1 cellular context compared by ENCODE assay signal in genomic region chr17:42180411-42180921, GRCh38.
TF ChIP-seq lines count a peak whose summit lies in the region.

No MANE protein-coding gene starts in this region.

TF ChIP-seq in HepG2, 621 proteins besides CTCF, POLR2A, EP300 and RAD21 (continued from another document):
- TF ChIP-seq ZBTB39 (CRISPR knock-in tag; IDR thresholded peaks at IDR 0.05) = 0 out of 2 replicates have a peak, but pooled peaks have one; percentile 10
- TF ChIP-seq MAF1 (CRISPR knock-in tag; IDR thresholded peaks at IDR 0.05; ENCODE audit: borderline replicate concordance) = peak; percentile 13; the same call in 1 of the 2 replicates
- TF ChIP-seq ZNF160 (CRISPR knock-in tag; IDR thresholded peaks at IDR 0.05) = 0 out of 2 replicates have a peak, but pooled peaks have one; percentile 12
- 0 out of 2 replicates have a peak, but pooled peaks have one; percentile 1 for TF ChIP-seq ZSCAN25 (CRISPR knock-in tag; IDR thresholded peaks at IDR 0.05)
- TF ChIP-seq NFAT5 (CRISPR knock-in tag; IDR thresholded peaks at IDR 0.05) = 0 out of 2 replicates have a peak, but pooled peaks have one; percentile 1
- no peak for TF ChIP-seq ZNF749 (CRISPR knock-in tag; IDR thresholded peaks at IDR 0.05; ENCODE audit: borderline replicate concordance)
- TF ChIP-seq EHMT2 (IDR thresholded peaks at IDR 0.05; ENCODE audit: borderline replicate concordance, low read depth, low read length) = peak; percentile 59
- peak; percentile 7; the same call in 1 of the 2 replicates for TF ChIP-seq MYPOP (CRISPR knock-in tag; IDR thresholded peaks at IDR 0.05)
- TF ChIP-seq KLF12 (CRISPR knock-in tag; IDR thresholded peaks at IDR 0.05; ENCODE audit: borderline replicate concordance) = 0 out of 2 replicates have a peak, but pooled peaks have one; percentile 15
- TF ChIP-seq MEIS1 (CRISPR knock-in tag; IDR thresholded peaks at IDR 0.05; ENCODE audit: borderline replicate concordance) = 0 out of 2 replicates have a peak, but pooled peaks have one; percentile 6
- TF ChIP-seq LCORL (IDR thresholded peaks at IDR 0.05) = no peak
- 0 out of 2 replicates have a peak, but pooled peaks have one; percentile 9 for TF ChIP-seq LCORL (CRISPR knock-in tag; IDR thresholded peaks at IDR 0.05)
- TF ChIP-seq BRCA1 (CRISPR knock-in tag; IDR thresholded peaks at IDR 0.05) = peak; percentile 14; the same call in 1 of the 2 replicates
- peak; percentile 6; the same call in 1 of the 2 replicates for TF ChIP-seq ZNF687 (CRISPR knock-in tag; IDR thresholded peaks at IDR 0.05)
- TF ChIP-seq ZNF275 (CRISPR knock-in tag; IDR thresholded peaks at IDR 0.05; ENCODE audit: borderline replicate concordance) = 0 out of 2 replicates have a peak, but pooled peaks have one; percentile 34
- TF ChIP-seq ZNF235 (CRISPR knock-in tag; IDR thresholded peaks at IDR 0.05; ENCODE audit: borderline replicate concordance) = peak; percentile 39; the same call in 1 of the 2 replicates
- TF ChIP-seq PLSCR1 (CRISPR knock-in tag; IDR thresholded peaks at IDR 0.05; ENCODE audit: borderline replicate concordance) = no peak
- no peak for TF ChIP-seq BORCS8-MEF2B (CRISPR knock-in tag; IDR thresholded peaks at IDR 0.05)
- peak; percentile 2; the same call in 1 of the 2 replicates for TF ChIP-seq ZBTB14 (CRISPR knock-in tag; IDR thresholded peaks at IDR 0.05)
- TF ChIP-seq ELF4 (CRISPR knock-in tag; IDR thresholded peaks at IDR 0.05; ENCODE audit: borderline replicate concordance) = 0 out of 2 replicates have a peak, but pooled peaks have one; percentile 16
- 0 out of 2 replicates have a peak, but pooled peaks have one; percentile 12 for TF ChIP-seq TBX2 (CRISPR knock-in tag; IDR thresholded peaks at IDR 0.05; ENCODE audit: borderline replicate concordance)
- TF ChIP-seq IRF1 (CRISPR knock-in tag; IDR thresholded peaks at IDR 0.05; ENCODE audit: low read depth) = 0 out of 2 replicates have a peak, but pooled peaks have one; percentile 6
- 0 out of 2 replicates have a peak, but pooled peaks have one; percentile 11 for TF ChIP-seq ZMYM4 (CRISPR knock-in tag; IDR thresholded peaks at IDR 0.05)
- TF ChIP-seq ARID3A (IDR thresholded peaks at IDR 0.05; ENCODE audit: low read depth, low read length) = no peak
- peak; percentile 17; the same call in 1 of the 2 replicates for TF ChIP-seq NR0B2 (CRISPR knock-in tag; IDR thresholded peaks at IDR 0.05)
- no peak for TF ChIP-seq MAFG (CRISPR knock-in tag; IDR thresholded peaks at IDR 0.05)
- 0 out of 2 replicates have a peak, but pooled peaks have one; percentile 38 for TF ChIP-seq ZNF432 (CRISPR knock-in tag; IDR thresholded peaks at IDR 0.05; ENCODE audit: borderline replicate concordance)
- no peak for TF ChIP-seq FOXO4 (CRISPR knock-in tag; conservative IDR thresholded peaks at IDR 0.05)
